In genomic region chr12:47862157-47862556, GRCh38 we compare ENCODE assay signal across 18 cellular contexts. TPM values are rescaled to one million over a fixed set of nuclear protein-coding genes. Genes with fewer than 3 reads are reported as not detected.
DNase-seq lines count a peak whose midpoint lies in the region; TF ChIP-seq lines count a peak whose summit lies in the region.
"Had no signal": no experiment of that assay in that cellular context is flagged by ENCODE, and none has a peak within 500 bp of the region (broad histone marks: within the 10 kb centered on the region; RNA-seq: fewer than 3 reads in every experiment).

No MANE protein-coding gene starts in this region.

- H3K36me3 Mint-ChIP-seq in activated CD4-positive, alpha-beta memory T cell treated with anti-CD3 and anti-CD28 coated beads for 36 hours, result peaks cover 76% of the 10 kb centered on the region
- peaks cover 75% of the 10 kb centered on the region for H3K36me3 Mint-ChIP-seq in activated CD4-positive, alpha-beta memory T cell treated with anti-CD3 and anti-CD28 coated beads, Interleukin-2, amount 10 ng/mL, durations not matched to agents 7 days and 5 days (ENCODE audit: low read depth)
- H3K36me3 Mint-ChIP-seq in MCF 10A (ENCODE audit: insufficient read depth, unreplicated experiment), result peaks cover 37% of the 10 kb centered on the region
- H3K36me3 Mint-ChIP-seq in activated T-helper 2 cell treated with anti-CD3 and anti-CD28 coated beads, Interferon-gamma antibody, Interleukin-2, Interleukin-4, amounts not matched to agents 10 μg/mL and 5 μg/mL and 100 μg/mL, durations not matched to agents 14 hours and 24 hours and 36 hours (ENCODE audit: low read depth), result peaks cover 98% of the 10 kb centered on the region

- WGBS in mammary epithelial cell (ENCODE audit: low coverage, missing lambda C conversion rate), result 100% methylated on average over 4 of the region's 4 CpGs
- 65 to 82% (median 67%) methylated on average over 4 of the region's 4 CpGs for WGBS in spleen, 5 donors

- H3K36me3 ChIP-seq in mammary epithelial cell (ENCODE audit: insufficient read depth, low read length) (peaks cover 22% of the 10 kb centered on the region), spleen (peaks cover 0 to 35% (median under 1%) of the 10 kb centered on the region in 6 donors)

- POLR2A ChIA-PET in activated CD4-positive, alpha-beta memory T cell treated with anti-CD3 and anti-CD28 coated beads for 36 hours (lab: Charles Lee), result interaction anchor here (1.3 to 4.2 kb wide), 5 partner anchors 18 to 50 kb away, joined by 3 to 42 read pairs (median 10); partner anchors contain the start of gene VDR
- POLR2A ChIA-PET in activated CD4-positive, alpha-beta memory T cell treated with anti-CD3 and anti-CD28 coated beads, Interleukin-2, amount 10 ng/mL, durations not matched to agents 7 days and 5 days (lab: Charles Lee), result interaction anchor here (0.5 to 1.6 kb wide), 6 partner anchors 14 to 80 kb away, joined by 3 to 4 read pairs (median 3); no protein-coding TSS in a partner anchor
- POLR2A ChIA-PET in MCF 10A (lab: Yijun Ruan, JAX), result interaction anchor here (0.6 to 7.8 kb wide), 7 partner anchors 30 to 244 kb away, joined by 3 to 46 read pairs (median 4); partner anchors contain the start of genes SENP1 and VDR

- CTCF ChIA-PET in activated CD4-positive, alpha-beta memory T cell treated with anti-CD3 and anti-CD28 coated beads for 36 hours (lab: Charles Lee), result interaction anchor here (0.6 to 3.7 kb wide), 8 partner anchors 8 to 225 kb away, joined by 3 to 30 read pairs (median 4); partner anchors contain the start of gene VDR
- CTCF ChIA-PET in activated CD4-positive, alpha-beta memory T cell treated with anti-CD3 and anti-CD28 coated beads, Interleukin-2, amount 10 ng/mL, durations not matched to agents 7 days and 5 days (lab: Charles Lee), result interaction anchor here (1.1 to 1.9 kb wide), 3 partner anchors 24 to 101 kb away, joined by 5 to 6 read pairs (median 6); partner anchors contain the start of genes TMEM106C and VDR
- CTCF ChIA-PET in MCF 10A (lab: Yijun Ruan, JAX), result interaction anchor here (0.9 to 3.3 kb wide), 9 partner anchors 8 to 780 kb away, joined by 3 to 10 read pairs (median 4); no protein-coding TSS in a partner anchor
- CTCF ChIA-PET in mammary epithelial cell (lab: Charles Lee; ENCODE audit: low non-redundant PET), result no interaction called here

- dilution Hi-C loops in mammary epithelial cell (cut with HindIII; ENCODE audit: low sequenced_read_pairs), result loop anchor here (10.0 kb wide), 1 partner anchor 103 kb away; the partner anchor contains the start of gene TMEM106C

- no peak for DNase-seq in activated CD4-positive, alpha-beta memory T cell treated with anti-CD3 and anti-CD28 coated beads for 36 hours
- DNase-seq in activated CD4-positive, alpha-beta memory T cell treated with anti-CD3 and anti-CD28 coated beads, Interleukin-2, amount 10 ng/mL, durations not matched to agents 7 days and 5 days, result no peak
- DNase-seq in MCF 10A (ENCODE audit: unreplicated experiment) (no peak), mammary epithelial cell (no peak), spleen (peak; percentile 15), DMS53 (lab: John Stamatoyannopoulos, UW) (no peak), activated gamma-delta T cell treated with Interleukin-2 at 50 U/mL for 16 hours (no peak)
- no peak for DNase-seq in activated T-helper 2 cell treated with anti-CD3 and anti-CD28 coated beads, Interferon-gamma antibody, Interleukin-2, Interleukin-4, amounts not matched to agents 10 μg/mL and 5 μg/mL and 100 μg/mL, durations not matched to agents 14 hours and 24 hours and 36 hours (ENCODE audit: low spot score)
- DNase-seq: ACHN; C1 segment of cervical spinal cord; Calu3; CD4-positive, alpha-beta T cell; DMS 273 treated with DMSO at 0.1 percent for 48 hours; DMS79; H7 had no signal

- H4K20me1 ChIP-seq in mammary epithelial cell (ENCODE audit: insufficient read depth, low read length), result no peaks in the 10 kb centered on the region

- H3K9ac ChIP-seq in mammary epithelial cell (ENCODE audit: insufficient read depth, low read length), result no peak overlapping the region

- no peak overlapping the region for H3K4me3 Mint-ChIP-seq in activated CD4-positive, alpha-beta memory T cell treated with anti-CD3 and anti-CD28 coated beads for 36 hours
- no peak overlapping the region for H3K4me3 Mint-ChIP-seq in activated CD4-positive, alpha-beta memory T cell treated with anti-CD3 and anti-CD28 coated beads, Interleukin-2, amount 10 ng/mL, durations not matched to agents 7 days and 5 days
- no peak overlapping the region for H3K4me3 Mint-ChIP-seq in MCF 10A (ENCODE audit: unreplicated experiment)
- H3K4me3 Mint-ChIP-seq in activated T-helper 2 cell treated with anti-CD3 and anti-CD28 coated beads, Interferon-gamma antibody, Interleukin-2, Interleukin-4, amounts not matched to agents 10 μg/mL and 5 μg/mL and 100 μg/mL, durations not matched to agents 14 hours and 24 hours and 36 hours (ENCODE audit: low read depth), result no peak overlapping the region
- H3K4me3 Mint-ChIP-seq: B cell; CD4-positive, alpha-beta T cell; GM23338 had no signal

- H3K79me2 ChIP-seq in mammary epithelial cell (ENCODE audit: insufficient read depth, low read length), result peaks cover 24% of the 10 kb centered on the region

- BruUV-seq in MCF 10A (replicated peaks; lab: Mats Ljungman, UMichigan) (no TSS peak), mammary epithelial cell (replicated peaks; lab: Mats Ljungman, UMichigan) (no TSS peak)

- H3K4me1 ChIP-seq in mammary epithelial cell (ENCODE audit: insufficient read depth, low read length) (peaks cover 53% of the 10 kb centered on the region), spleen (peaks cover 0 to under 1% (median 0%) of the 10 kb centered on the region in 6 donors)

- H3K9me3 Mint-ChIP-seq in activated CD4-positive, alpha-beta memory T cell treated with anti-CD3 and anti-CD28 coated beads for 36 hours, result no peaks in the 10 kb centered on the region
- H3K9me3 Mint-ChIP-seq in activated CD4-positive, alpha-beta memory T cell treated with anti-CD3 and anti-CD28 coated beads, Interleukin-2, amount 10 ng/mL, durations not matched to agents 7 days and 5 days, result no peaks in the 10 kb centered on the region
- H3K9me3 Mint-ChIP-seq in MCF 10A (ENCODE audit: unreplicated experiment), result no peaks in the 10 kb centered on the region
- H3K9me3 Mint-ChIP-seq in activated T-helper 2 cell treated with anti-CD3 and anti-CD28 coated beads, Interferon-gamma antibody, Interleukin-2, Interleukin-4, amounts not matched to agents 10 μg/mL and 5 μg/mL and 100 μg/mL, durations not matched to agents 14 hours and 24 hours and 36 hours, result no peaks in the 10 kb centered on the region
- H3K9me3 Mint-ChIP-seq: CD4-positive, alpha-beta T cell; GM23338 had no signal

- no peak overlapping the region for H2AFZ ChIP-seq in mammary epithelial cell (ENCODE audit: low read depth, low read length)
- H2AFZ ChIP-seq: GM23338 had no signal

- in situ Hi-C loops in mammary epithelial cell (cut with MboI; ENCODE audit: low sequenced_read_pairs in 2 of 2), result loop anchor here in 1 of 2 donors (25.0 kb wide), 1 partner anchor 300 kb away; the partner anchor contains the start of gene ASB8

- no peak for TF ChIP-seq POLR2A in spleen (IDR thresholded peaks at IDR 0.05)

- H3K4me2 ChIP-seq in mammary epithelial cell (ENCODE audit: insufficient read depth, low read depth, low read length), result no peak overlapping the region
- H3K4me2 ChIP-seq: GM23338 had no signal

- H3K27ac Mint-ChIP-seq in activated CD4-positive, alpha-beta memory T cell treated with anti-CD3 and anti-CD28 coated beads for 36 hours, result peak overlapping the region; percentile 96
- H3K27ac Mint-ChIP-seq in activated CD4-positive, alpha-beta memory T cell treated with anti-CD3 and anti-CD28 coated beads, Interleukin-2, amount 10 ng/mL, durations not matched to agents 7 days and 5 days, result no peak overlapping the region
- peak overlapping the region; percentile 26 for H3K27ac Mint-ChIP-seq in MCF 10A (ENCODE audit: low read depth, unreplicated experiment)
- peak overlapping the region; percentile 99 for H3K27ac Mint-ChIP-seq in activated T-helper 2 cell treated with anti-CD3 and anti-CD28 coated beads, Interferon-gamma antibody, Interleukin-2, Interleukin-4, amounts not matched to agents 10 μg/mL and 5 μg/mL and 100 μg/mL, durations not matched to agents 14 hours and 24 hours and 36 hours
- H3K27ac Mint-ChIP-seq: B cell; CD4-positive, alpha-beta T cell; GM23338 had no signal

- no peaks in the 10 kb centered on the region for H3K27me3 Mint-ChIP-seq in activated CD4-positive, alpha-beta memory T cell treated with anti-CD3 and anti-CD28 coated beads for 36 hours
- no peaks in the 10 kb centered on the region for H3K27me3 Mint-ChIP-seq in activated CD4-positive, alpha-beta memory T cell treated with anti-CD3 and anti-CD28 coated beads, Interleukin-2, amount 10 ng/mL, durations not matched to agents 7 days and 5 days
- no peaks in the 10 kb centered on the region for H3K27me3 Mint-ChIP-seq in MCF 10A (ENCODE audit: insufficient read depth, unreplicated experiment)
- H3K27me3 Mint-ChIP-seq in activated T-helper 2 cell treated with anti-CD3 and anti-CD28 coated beads, Interferon-gamma antibody, Interleukin-2, Interleukin-4, amounts not matched to agents 10 μg/mL and 5 μg/mL and 100 μg/mL, durations not matched to agents 14 hours and 24 hours and 36 hours (ENCODE audit: low read depth), result no peaks in the 10 kb centered on the region
- H3K27me3 Mint-ChIP-seq: B cell; CD4-positive, alpha-beta T cell had no signal

- H3K27ac ChIP-seq in mammary epithelial cell (ENCODE audit: insufficient read depth, low read depth, low read length), result no peak overlapping the region
- H3K27ac ChIP-seq in spleen, result no peak overlapping the region
- H3K27ac ChIP-seq: HL-60 had no signal

- H3K9me3 ChIP-seq in mammary epithelial cell (replicated peaks; ENCODE audit: insufficient read depth, low read length), result no peaks in the 10 kb centered on the region
- no peaks in the 10 kb centered on the region for H3K9me3 ChIP-seq in spleen

- no peaks in the 10 kb centered on the region for H3K27me3 ChIP-seq in mammary epithelial cell (ENCODE audit: insufficient read depth, low read length)
- no peaks in the 10 kb centered on the region for H3K27me3 ChIP-seq in spleen (replicated peaks in 1 of 7)

- peaks cover 75% of the 10 kb centered on the region for H3K4me1 Mint-ChIP-seq in activated CD4-positive, alpha-beta memory T cell treated with anti-CD3 and anti-CD28 coated beads for 36 hours (ENCODE audit: low read depth)
- peaks cover 79% of the 10 kb centered on the region for H3K4me1 Mint-ChIP-seq in activated CD4-positive, alpha-beta memory T cell treated with anti-CD3 and anti-CD28 coated beads, Interleukin-2, amount 10 ng/mL, durations not matched to agents 7 days and 5 days
- peaks cover 49% of the 10 kb centered on the region for H3K4me1 Mint-ChIP-seq in MCF 10A (ENCODE audit: insufficient read depth, unreplicated experiment)
- H3K4me1 Mint-ChIP-seq in activated T-helper 2 cell treated with anti-CD3 and anti-CD28 coated beads, Interferon-gamma antibody, Interleukin-2, Interleukin-4, amounts not matched to agents 10 μg/mL and 5 μg/mL and 100 μg/mL, durations not matched to agents 14 hours and 24 hours and 36 hours (ENCODE audit: low read depth), result peaks cover 71% of the 10 kb centered on the region
- H3K4me1 Mint-ChIP-seq: B cell, GM23338 had no signal

- TF ChIP-seq CTCF in MCF 10A (IDR thresholded peaks at IDR 0.05; ENCODE audit: unreplicated experiment), result no peak
- TF ChIP-seq CTCF in mammary epithelial cell (conservative IDR thresholded peaks at IDR 0.05 in 1 of 2, IDR thresholded peaks at IDR 0.05 in 1 of 2; ENCODE audit: extremely low read depth in 1 of 2, insufficient read depth in 1 of 2, low read depth in 1 of 2, low read length in 2 of 2), result no peak
- no peak for TF ChIP-seq CTCF in spleen (IDR thresholded peaks at IDR 0.05 in 8 of 11, conservative IDR thresholded peaks at IDR 0.05 in 3 of 11)

- intact Hi-C loops in activated CD4-positive, alpha-beta memory T cell treated with anti-CD3 and anti-CD28 coated beads for 36 hours (cut with micrococcal nuclease), result no loop called here
- intact Hi-C loops in MCF 10A (cut with micrococcal nuclease), result loop anchor here (5.0 kb wide), 2 partner anchors 40 to 85 kb away; partner anchors contain the start of gene VDR
- intact Hi-C loops in mammary epithelial cell (cut with micrococcal nuclease), result loop anchor here (2.0 to 5.0 kb wide), 3 partner anchors 43 to 305 kb away; partner anchors contain the start of gene VDR
- intact Hi-C loops in activated T-helper 2 cell treated with anti-CD3 and anti-CD28 coated beads, Interferon-gamma antibody, Interleukin-2, Interleukin-4, amounts not matched to agents 10 μg/mL and 5 μg/mL and 100 μg/mL, durations not matched to agents 14 hours and 24 hours and 36 hours (cut with micrococcal nuclease), result no loop called here
- intact Hi-C loops in spleen (cut with DNase I; ENCODE audit: low total_unique reads), result no loop called here

- no peak overlapping the region for H3K4me3 ChIP-seq in mammary epithelial cell (replicated peaks in 1 of 3; ENCODE audit: insufficient read depth in 1 of 3, low read depth in 2 of 3, low read length in 3 of 3)
- no peak overlapping the region for H3K4me3 ChIP-seq in spleen
- H3K4me3 ChIP-seq: GM23338 had no signal

RNA-seq across cellular contexts. Expression of gene HDAC7, which starts 42.5 kb away (rescaled TPM):
- 100 to 1,000 TPM; 257 to 280 TPM for total RNA-seq in activated CD4-positive, alpha-beta memory T cell treated with anti-CD3 and anti-CD28 coated beads for 36 hours
- total RNA-seq in activated CD4-positive, alpha-beta memory T cell treated with anti-CD3 and anti-CD28 coated beads, Interleukin-2, amount 10 ng/mL, durations not matched to agents 7 days and 5 days, result 100 to 1,000 TPM; 315 to 328 TPM
- total RNA-seq in MCF 10A (2022) (65.0 and 80.1 TPM in 2 replicates), mammary epithelial cell (10 to 100 TPM; 17.7 to 72.1 TPM), spleen (100 to 1,000 TPM in 5 of 7 donors, 10 to 100 TPM in 2; 74.9 to 158 (median 132) TPM)
- polyA plus RNA-seq in mammary epithelial cell (30.5 TPM), spleen (10 to 100 TPM; 39.6 to 76.7 (median 52.2) TPM)
- 96.1 TPM for polyA minus RNA-seq in mammary epithelial cell
- total RNA-seq in activated T-helper 2 cell treated with anti-CD3 and anti-CD28 coated beads, Interferon-gamma antibody, Interleukin-2, Interleukin-4, amounts not matched to agents 10 μg/mL and 5 μg/mL and 100 μg/mL, durations not matched to agents 14 hours and 24 hours and 36 hours, result 251 and 253 TPM in 2 replicates

RNA-seq across cellular contexts. Expression of gene VDR, which starts 42.6 kb away (rescaled TPM):
- total RNA-seq in activated CD4-positive, alpha-beta memory T cell treated with anti-CD3 and anti-CD28 coated beads for 36 hours, result 100 to 1,000 TPM; 156 TPM
- total RNA-seq in activated CD4-positive, alpha-beta memory T cell treated with anti-CD3 and anti-CD28 coated beads, Interleukin-2, amount 10 ng/mL, durations not matched to agents 7 days and 5 days, result 10 to 100 TPM; 62.9 to 65.5 TPM
- 22.3 and 23.4 TPM in 2 replicates for total RNA-seq in MCF 10A (2022)
- total RNA-seq in mammary epithelial cell, result 10 to 100 TPM; 71.8 to 89.5 TPM
- 105 TPM for polyA plus RNA-seq in mammary epithelial cell
- polyA minus RNA-seq in mammary epithelial cell, result 129 TPM
- total RNA-seq in activated T-helper 2 cell treated with anti-CD3 and anti-CD28 coated beads, Interferon-gamma antibody, Interleukin-2, Interleukin-4, amounts not matched to agents 10 μg/mL and 5 μg/mL and 100 μg/mL, durations not matched to agents 14 hours and 24 hours and 36 hours, result 312 and 317 TPM in 2 replicates
- total RNA-seq in spleen, result 10 to 100 TPM in 1 of 7 donors, 1 to 10 TPM in 6; 5.5 to 10.5 (median 6.4) TPM
- under 1 TPM; 0.70 to 0.89 (median 0.83) TPM for polyA plus RNA-seq in spleen

Comparison
In these comparisons a context has a peak if more than half of its experiments do, and no peak if none do; other contexts are left out.
1. intact Hi-C loops: an anchor here in MCF 10A (5.0 kb wide) and mammary epithelial cell (2.0 to 5.0 kb wide); none called in activated CD4-positive, alpha-beta memory T cell treated with anti-CD3 and anti-CD28 coated beads for 36 hours, activated T-helper 2 cell treated with anti-CD3 and anti-CD28 coated beads, Interferon-gamma antibody, Interleukin-2, Interleukin-4, amounts not matched to agents 10 μg/mL and 5 μg/mL and 100 μg/mL, durations not matched to agents 14 hours and 24 hours and 36 hours and spleen.